Comparison of ENCODE assay signal across 17 cellular contexts in the genomic region with DNA sequence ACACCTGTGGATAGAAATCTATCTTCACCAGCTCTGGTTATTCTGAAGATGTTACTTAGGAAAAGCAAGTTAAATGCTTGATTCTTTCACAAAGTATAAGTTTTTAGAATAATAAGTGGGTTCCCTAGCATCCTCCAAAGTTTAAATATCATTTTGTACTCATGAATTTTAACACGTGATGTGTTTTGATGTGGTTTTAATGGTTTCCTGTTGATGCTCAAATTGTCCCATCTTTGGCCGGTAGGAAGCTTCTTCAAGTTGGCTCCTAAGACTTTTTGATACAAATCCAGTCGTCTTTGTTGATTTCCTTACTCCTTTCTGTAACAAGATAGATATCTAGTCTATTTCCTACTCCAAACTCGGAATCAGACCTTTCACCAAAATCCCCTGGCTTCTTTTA.
"Had no signal": no experiment of that assay in that cellular context is flagged by ENCODE, and none has a peak within 500 bp of the region (broad histone marks: within the 10 kb centered on the region; RNA-seq: fewer than 3 reads in every experiment).

No MANE protein-coding gene starts in this region.

- H3K27me3 Mint-ChIP-seq: activated CD8-positive, alpha-beta memory T cell treated with anti-CD3 and anti-CD28 coated beads, Interleukin-2, amount 10 ng/mL, durations not matched to agents 7 days and 5 days; progenitor cell of endocrine pancreas had no signal

- H3K4me3 Mint-ChIP-seq: activated CD8-positive, alpha-beta memory T cell treated with anti-CD3 and anti-CD28 coated beads, Interleukin-2, amount 10 ng/mL, durations not matched to agents 7 days and 5 days; neural progenitor cell had no signal

- H3K36me3 ChIP-seq: gastroesophageal sphincter, heart right ventricle, neural progenitor cell, upper lobe of right lung had no signal

- H3K4me3 ChIP-seq: gastroesophageal sphincter, heart right ventricle, neural progenitor cell, upper lobe of right lung had no signal

- H3K9me3 Mint-ChIP-seq: neural progenitor cell had no signal

- H3K9me3 ChIP-seq: gastroesophageal sphincter, heart right ventricle, upper lobe of right lung had no signal

- H3K27ac ChIP-seq: gastroesophageal sphincter, heart right ventricle, neural progenitor cell, upper lobe of right lung had no signal

- ATAC-seq: activated CD8-positive, alpha-beta memory T cell treated with anti-CD3 and anti-CD28 coated beads, Interleukin-2, amount 10 ng/mL, durations not matched to agents 7 days and 5 days; esophagus mucosa; gastroesophageal sphincter; heart right ventricle; left ventricle myocardium superior; upper lobe of right lung had no signal

- H3K36me3 Mint-ChIP-seq: activated CD8-positive, alpha-beta memory T cell treated with anti-CD3 and anti-CD28 coated beads, Interleukin-2, amount 10 ng/mL, durations not matched to agents 7 days and 5 days; immature natural killer cell; neural progenitor cell had no signal

- H3K27ac Mint-ChIP-seq: activated CD8-positive, alpha-beta memory T cell treated with anti-CD3 and anti-CD28 coated beads, Interleukin-2, amount 10 ng/mL, durations not matched to agents 7 days and 5 days; immature natural killer cell; neural progenitor cell; progenitor cell of endocrine pancreas had no signal

- DNase-seq: activated CD4-positive, alpha-beta T cell treated with anti-CD3 and anti-CD28 coated beads, Interleukin-2, amount 50 U/mL, for 48 hours; activated CD8-positive, alpha-beta memory T cell treated with anti-CD3 and anti-CD28 coated beads, Interleukin-2, amount 10 ng/mL, durations not matched to agents 7 days and 5 days; activated gamma-delta T cell treated with Interleukin-2 at 50 U/mL for 16 hours; aorta; effector CD4-positive, alpha-beta T cell; heart right ventricle; immature natural killer cell; kidney glomerular epithelial cell; left ventricle myocardium superior; stimulated activated CD4-positive, alpha-beta T cell treated with anti-CD3 and anti-CD28 coated beads, Interleukin-12 subunit alpha, Interleukin-12 subunit beta, amount 100 ng/mL, for 4 hours; stimulated activated CD4-positive, alpha-beta T cell treated with anti-CD3 and anti-CD28 coated beads, Interleukin-1b, Interleukin-23, amount 100 ng/mL, for 48 hours; stimulated activated CD8-positive, alpha-beta memory T cell treated with anti-CD3 and anti-CD28 coated beads, Interleukin-4, amount 100 ng/mL, for 48 hours; upper lobe of right lung had no signal

- H3K4me1 ChIP-seq: gastroesophageal sphincter, neural progenitor cell, upper lobe of right lung had no signal

- H3K27me3 ChIP-seq: gastroesophageal sphincter, heart right ventricle, neural progenitor cell, upper lobe of right lung had no signal
